9 cellular contexts compared by ENCODE assay signal in the genomic region with DNA sequence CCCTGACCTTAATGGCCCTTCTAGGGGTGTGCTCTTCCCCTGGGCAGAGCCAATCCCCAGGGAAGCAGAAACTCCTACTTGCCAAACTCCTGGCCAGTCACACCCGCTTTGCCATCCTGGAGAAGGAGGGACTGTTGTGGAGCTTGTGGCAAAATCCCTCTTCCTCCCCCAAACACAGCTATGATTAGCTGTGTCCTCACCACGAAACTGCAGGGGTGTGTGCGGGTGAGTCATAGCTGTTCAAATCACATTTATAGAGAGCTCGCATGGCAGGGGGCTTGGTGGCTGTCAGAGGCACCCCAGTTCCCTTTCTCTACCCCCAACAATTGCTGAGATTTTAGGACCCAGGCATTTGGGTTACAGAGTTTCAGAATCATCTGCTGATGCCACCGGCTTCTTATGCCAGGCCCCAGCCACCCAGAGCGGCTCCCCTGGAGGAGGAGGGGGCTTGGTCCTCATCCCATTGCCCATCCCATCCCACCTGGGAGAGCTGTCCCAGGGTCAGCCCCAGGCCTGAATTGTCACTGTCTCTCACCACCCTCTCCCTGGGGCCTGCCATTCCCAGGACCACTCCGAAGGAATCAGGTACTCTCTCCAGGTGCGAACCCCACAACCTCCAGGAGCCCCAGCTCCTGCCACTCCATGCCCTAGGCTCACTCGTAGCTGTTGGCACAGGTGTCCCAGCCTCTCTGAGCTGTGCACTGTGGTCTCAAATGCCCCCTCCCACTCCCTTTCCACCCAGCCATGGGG. TPM values are rescaled to one million over a fixed set of nuclear protein-coding genes. Genes with fewer than 3 reads are reported as not detected.
A peak's percentile ranks its signal among the peaks of the same experiment; 100 is the strongest.
DNase-seq lines count a peak whose midpoint lies in the region; ATAC-seq and TF ChIP-seq lines count a peak whose summit lies in the region.
"Had no signal": no experiment of that assay in that cellular context is flagged by ENCODE, and none has a peak within 500 bp of the region (broad histone marks: within the 10 kb centered on the region; RNA-seq: fewer than 3 reads in every experiment).

No MANE protein-coding gene starts in this region.

- peak; percentile 61 for DNase-seq in activated CD8-positive, alpha-beta T cell treated with anti-CD3 and anti-CD28 coated beads for 36 hours
- DNase-seq in activated CD8-positive, alpha-beta T cell treated with anti-CD3 and anti-CD28 coated beads, Interleukin-2, amount 10 ng/mL, durations not matched to agents 7 days and 5 days = no peak
- peak; percentile 84 for DNase-seq in RWPE1 (ENCODE audit: low spot score)
- DNase-seq in fibroblast of gingiva (ENCODE audit: low read depth) = peak; percentile 28
- no peak for DNase-seq in nephron progenitor cell
- no peak for DNase-seq in stimulated activated naive CD4-positive, alpha-beta T cell (lab: John Stamatoyannopoulos, UW)
- no peak for DNase-seq in UCSD-AML1 (lab: John Stamatoyannopoulos, UW; ENCODE audit: unreplicated experiment)
- DNase-seq: NCI-H187 treated with DMSO at 0.1 percent for 48 hours had no signal

- peak; percentile 88 for ATAC-seq in activated CD8-positive, alpha-beta T cell treated with anti-CD3 and anti-CD28 coated beads for 36 hours
- no peak for ATAC-seq in activated CD8-positive, alpha-beta T cell treated with anti-CD3 and anti-CD28 coated beads, Interleukin-2, amount 10 ng/mL, durations not matched to agents 7 days and 5 days
- ATAC-seq in stimulated activated memory B cell treated with anti-CD40 and anti-IgM and Interleukin-4, amounts not matched to agents 10 μg/mL and 1 μg/mL and 100 μg/mL, for 72 hours = no peak

- H3K4me1 Mint-ChIP-seq in activated CD8-positive, alpha-beta T cell treated with anti-CD3 and anti-CD28 coated beads for 36 hours (ENCODE audit: low read depth) = peaks cover 6% of the 10 kb centered on the region
- peaks cover 3% of the 10 kb centered on the region for H3K4me1 Mint-ChIP-seq in activated CD8-positive, alpha-beta T cell treated with anti-CD3 and anti-CD28 coated beads, Interleukin-2, amount 10 ng/mL, durations not matched to agents 7 days and 5 days (ENCODE audit: low read depth)
- H3K4me1 Mint-ChIP-seq in stimulated activated memory B cell treated with anti-CD40 and anti-IgM and Interleukin-4, amounts not matched to agents 10 μg/mL and 1 μg/mL and 100 μg/mL, for 72 hours = no peaks in the 10 kb centered on the region
- peaks cover 73% of the 10 kb centered on the region for H3K4me1 Mint-ChIP-seq in nephron progenitor cell

- peak overlapping the region; percentile 93 for H3K27ac ChIP-seq in RWPE1

- H3K36me3 Mint-ChIP-seq in activated CD8-positive, alpha-beta T cell treated with anti-CD3 and anti-CD28 coated beads for 36 hours (ENCODE audit: low read depth) = no peaks in the 10 kb centered on the region
- H3K36me3 Mint-ChIP-seq in activated CD8-positive, alpha-beta T cell treated with anti-CD3 and anti-CD28 coated beads, Interleukin-2, amount 10 ng/mL, durations not matched to agents 7 days and 5 days (ENCODE audit: low read depth) = no peaks in the 10 kb centered on the region
- no peaks in the 10 kb centered on the region for H3K36me3 Mint-ChIP-seq in stimulated activated memory B cell treated with anti-CD40 and anti-IgM and Interleukin-4, amounts not matched to agents 10 μg/mL and 1 μg/mL and 100 μg/mL, for 72 hours
- H3K36me3 Mint-ChIP-seq in nephron progenitor cell (ENCODE audit: low read depth) = no peaks in the 10 kb centered on the region

- intact Hi-C loops in activated CD8-positive, alpha-beta T cell treated with anti-CD3 and anti-CD28 coated beads for 36 hours (cut with micrococcal nuclease) = no loop called here

- no peak overlapping the region for H3K27ac Mint-ChIP-seq in activated CD8-positive, alpha-beta T cell treated with anti-CD3 and anti-CD28 coated beads for 36 hours
- H3K27ac Mint-ChIP-seq in activated CD8-positive, alpha-beta T cell treated with anti-CD3 and anti-CD28 coated beads, Interleukin-2, amount 10 ng/mL, durations not matched to agents 7 days and 5 days = no peak overlapping the region
- H3K27ac Mint-ChIP-seq in stimulated activated memory B cell treated with anti-CD40 and anti-IgM and Interleukin-4, amounts not matched to agents 10 μg/mL and 1 μg/mL and 100 μg/mL, for 72 hours = peak overlapping the region; percentile 71
- no peak overlapping the region for H3K27ac Mint-ChIP-seq in nephron progenitor cell

- H3K9me3 Mint-ChIP-seq in activated CD8-positive, alpha-beta T cell treated with anti-CD3 and anti-CD28 coated beads for 36 hours = no peaks in the 10 kb centered on the region
- H3K9me3 Mint-ChIP-seq in activated CD8-positive, alpha-beta T cell treated with anti-CD3 and anti-CD28 coated beads, Interleukin-2, amount 10 ng/mL, durations not matched to agents 7 days and 5 days (ENCODE audit: insufficient read depth) = no peaks in the 10 kb centered on the region
- no peaks in the 10 kb centered on the region for H3K9me3 Mint-ChIP-seq in stimulated activated memory B cell treated with anti-CD40 and anti-IgM and Interleukin-4, amounts not matched to agents 10 μg/mL and 1 μg/mL and 100 μg/mL, for 72 hours
- no peaks in the 10 kb centered on the region for H3K9me3 Mint-ChIP-seq in nephron progenitor cell

- no peak for TF ChIP-seq CTCF in activated CD8-positive, alpha-beta T cell treated with anti-CD3 and anti-CD28 coated beads for 36 hours (IDR thresholded peaks at IDR 0.05)
- no peak for TF ChIP-seq CTCF in RWPE1 (conservative IDR thresholded peaks at IDR 0.05; ENCODE audit: low read depth)
- no peak for TF ChIP-seq CTCF in nephron progenitor cell (IDR thresholded peaks at IDR 0.05)

- CTCF ChIA-PET in activated CD8-positive, alpha-beta T cell treated with anti-CD3 and anti-CD28 coated beads for 36 hours (lab: Charles Lee) = interaction anchor here (1.1 kb wide), 1 partner anchor 17 kb away, joined by 3 read pairs; no protein-coding TSS in a partner anchor
- CTCF ChIA-PET in activated CD8-positive, alpha-beta T cell treated with anti-CD3 and anti-CD28 coated beads, Interleukin-2, amount 10 ng/mL, durations not matched to agents 7 days and 5 days (lab: Charles Lee) = no interaction called here
- CTCF ChIA-PET in RWPE1 (lab: Yijun Ruan, JAX) = interaction anchor here (0.6 to 2.1 kb wide), 5 partner anchors 19 to 179 kb away, joined by 3 to 10 read pairs (median 4); partner anchors contain the start of gene EPHB3

- H3K27me3 Mint-ChIP-seq in activated CD8-positive, alpha-beta T cell treated with anti-CD3 and anti-CD28 coated beads for 36 hours = peaks cover 3% of the 10 kb centered on the region
- peaks cover 10% of the 10 kb centered on the region for H3K27me3 Mint-ChIP-seq in activated CD8-positive, alpha-beta T cell treated with anti-CD3 and anti-CD28 coated beads, Interleukin-2, amount 10 ng/mL, durations not matched to agents 7 days and 5 days (ENCODE audit: low read depth)
- peaks cover 15% of the 10 kb centered on the region for H3K27me3 Mint-ChIP-seq in stimulated activated memory B cell treated with anti-CD40 and anti-IgM and Interleukin-4, amounts not matched to agents 10 μg/mL and 1 μg/mL and 100 μg/mL, for 72 hours
- H3K27me3 Mint-ChIP-seq in nephron progenitor cell (ENCODE audit: low read depth, poor library complexity) = peaks cover 11% of the 10 kb centered on the region

- POLR2A ChIA-PET in activated CD8-positive, alpha-beta T cell treated with anti-CD3 and anti-CD28 coated beads for 36 hours (lab: Charles Lee) = no interaction called here
- POLR2A ChIA-PET in activated CD8-positive, alpha-beta T cell treated with anti-CD3 and anti-CD28 coated beads, Interleukin-2, amount 10 ng/mL, durations not matched to agents 7 days and 5 days (lab: Charles Lee) = no interaction called here
- POLR2A ChIA-PET in RWPE1 (lab: Yijun Ruan, JAX; ENCODE audit: low non-redundant PET) = interaction anchor here (0.6 kb wide), 1 partner anchor 758 kb away, joined by 3 read pairs; the partner anchor contains the start of gene TMEM41A

- H3K4me3 Mint-ChIP-seq in activated CD8-positive, alpha-beta T cell treated with anti-CD3 and anti-CD28 coated beads for 36 hours = no peak overlapping the region
- H3K4me3 Mint-ChIP-seq in activated CD8-positive, alpha-beta T cell treated with anti-CD3 and anti-CD28 coated beads, Interleukin-2, amount 10 ng/mL, durations not matched to agents 7 days and 5 days = no peak overlapping the region
- H3K4me3 Mint-ChIP-seq in stimulated activated memory B cell treated with anti-CD40 and anti-IgM and Interleukin-4, amounts not matched to agents 10 μg/mL and 1 μg/mL and 100 μg/mL, for 72 hours = no peak overlapping the region
- H3K4me3 Mint-ChIP-seq in nephron progenitor cell = no peak overlapping the region

RNA-seq across cellular contexts. Expression of gene MAGEF1, which starts 28.8 kb away (rescaled TPM):
- total RNA-seq in activated CD8-positive, alpha-beta T cell treated with anti-CD3 and anti-CD28 coated beads for 36 hours = 10 to 100 TPM; 19.2 to 19.3 TPM
- total RNA-seq in activated CD8-positive, alpha-beta T cell treated with anti-CD3 and anti-CD28 coated beads, Interleukin-2, amount 10 ng/mL, durations not matched to agents 7 days and 5 days = 1 to 10 TPM; 2.0 to 2.1 TPM

Comparison
In these comparisons a context has a peak if more than half of its experiments do, and no peak if none do; other contexts are left out.
1. DNase-seq: peak in activated CD8-positive, alpha-beta T cell treated with anti-CD3 and anti-CD28 coated beads for 36 hours (single experiment), RWPE1 (single experiment) and fibroblast of gingiva (single experiment); none in activated CD8-positive, alpha-beta T cell treated with anti-CD3 and anti-CD28 coated beads, Interleukin-2, amount 10 ng/mL, durations not matched to agents 7 days and 5 days (single experiment), nephron progenitor cell (single experiment), stimulated activated naive CD4-positive, alpha-beta T cell (0 of 6) and UCSD-AML1 (single experiment).
2. RNA of gene MAGEF1, which starts 28.8 kb away (total RNA-seq): 19.2 to 19.3 TPM in activated CD8-positive, alpha-beta T cell treated with anti-CD3 and anti-CD28 coated beads for 36 hours; 2.0 to 2.1 TPM in activated CD8-positive, alpha-beta T cell treated with anti-CD3 and anti-CD28 coated beads, Interleukin-2, amount 10 ng/mL, durations not matched to agents 7 days and 5 days; every median in the first group is over 4 times any median in the second.